In genomic region chr10:2949948-2950354, GRCh38 we compare ENCODE assay signal across 8 cellular contexts.
DNase-seq lines count a peak whose midpoint lies in the region; ATAC-seq, FAIRE-seq and TF ChIP-seq lines count a peak whose summit lies in the region.

No MANE protein-coding gene starts in this region.

- peak; percentile 64 to 81 for DNase-seq in SJSA1 (ENCODE audit: low read depth in 1 of 2, low spot score in 2 of 2)
- DNase-seq in retinal pigment epithelial cell (ENCODE audit: low read depth), result peak; percentile 19
- no peak for DNase-seq in HPDE6-E6E7 (ENCODE audit: extremely low spot score)
- no peak for DNase-seq in endothelial cell (ENCODE audit: low spot score)
- DNase-seq in BE2C, result no peak
- no peak for DNase-seq in HepG2 (ENCODE audit: low spot score)

- TF ChIP-seq CTCF in retinal pigment epithelial cell (conservative IDR thresholded peaks at IDR 0.05; ENCODE audit: low read depth, low read length), result no peak
- no peak for TF ChIP-seq CTCF in endothelial cell (IDR thresholded peaks at IDR 0.05; ENCODE audit: unreplicated experiment)
- no peak for TF ChIP-seq CTCF in BE2C (IDR thresholded peaks at IDR 0.05; ENCODE audit: low read depth, low read length)
- TF ChIP-seq CTCF in HepG2 (CRISPR knock-in tag; IDR thresholded peaks at IDR 0.05), result no peak

- intact Hi-C loops in HepG2 (cut with micrococcal nuclease; ENCODE audit: unreplicated experiment), result no loop called here

- no peaks in the 10 kb centered on the region for H3K4me1 Mint-ChIP-seq in endothelial cell (ENCODE audit: unreplicated experiment)

- H3K27me3 Mint-ChIP-seq in endothelial cell (ENCODE audit: unreplicated experiment), result peaks cover 1% of the 10 kb centered on the region

- H3K36me3 ChIP-seq in SJSA1, result no peaks in the 10 kb centered on the region
- H3K36me3 ChIP-seq in BE2C, result no peaks in the 10 kb centered on the region
- H3K36me3 ChIP-seq in HepG2 (replicated peaks in 1 of 2; ENCODE audit: control insufficient read depth in 1 of 2, insufficient read depth in 2 of 2, low read length in 2 of 2), result no peaks in the 10 kb centered on the region

- CTCF ChIA-PET in HepG2 (lab: Yijun Ruan, JAX; ENCODE audit: low intra/inter-chr PET ratio, low total read pairs), result no interaction called here

- no peaks in the 10 kb centered on the region for H4K20me1 ChIP-seq in HepG2 (ENCODE audit: insufficient read depth, low read length)

- no TSS peak for BruUV-seq in HepG2 (replicated peaks; lab: Mats Ljungman, UMichigan)

- no peak overlapping the region for H3K4me3 Mint-ChIP-seq in endothelial cell (ENCODE audit: unreplicated experiment)

- peak overlapping the region; percentile 43; the same call in 1 of the 2 replicates for H3K27ac ChIP-seq in SJSA1
- H3K27ac ChIP-seq in HepG2 (ENCODE audit: extremely low read length, insufficient read depth, low read length), result no peak overlapping the region

- POLR2A ChIA-PET in HepG2 (lab: Yijun Ruan, JAX), result no interaction called here

- H2AFZ ChIP-seq in HepG2 (ENCODE audit: low read length), result no peak overlapping the region

- no peak overlapping the region for H3K4me3 ChIP-seq in SJSA1
- H3K4me3 ChIP-seq in retinal pigment epithelial cell (ENCODE audit: low read length), result no peak overlapping the region
- no peak overlapping the region for H3K4me3 ChIP-seq in BE2C (ENCODE audit: low read depth, low read length)
- no peak overlapping the region for H3K4me3 ChIP-seq in HepG2 (replicated peaks in 1 of 3; ENCODE audit: insufficient read depth in 1 of 3, low read depth in 2 of 3, low read length in 3 of 3)

- no peak overlapping the region for H3K27ac Mint-ChIP-seq in endothelial cell (ENCODE audit: unreplicated experiment)

- H3K4me1 ChIP-seq in SJSA1 (replicated peaks), result peaks cover 17% of the 10 kb centered on the region
- H3K4me1 ChIP-seq in BE2C, result no peaks in the 10 kb centered on the region
- peaks cover 12% of the 10 kb centered on the region; the same call in 1 of the 2 replicates for H3K4me1 ChIP-seq in HepG2 (ENCODE audit: insufficient read depth, low read length)

- 61% methylated on average over 16 of the region's 20 CpGs for WGBS in HepG2 (ENCODE audit: low lambda C conversion rate)

- H3K79me2 ChIP-seq in HepG2 (ENCODE audit: insufficient read depth, low read length), result no peaks in the 10 kb centered on the region

- FAIRE-seq in HepG2 (lab: Jason Lieb, UNC), result no peak

- no peak overlapping the region for H3K9ac ChIP-seq in HepG2 (ENCODE audit: insufficient read depth, low read depth, low read length)

- H3K9me3 Mint-ChIP-seq in endothelial cell (ENCODE audit: unreplicated experiment), result no peaks in the 10 kb centered on the region

- peak; percentile 52 for ATAC-seq in GM18508 (IDR thresholded peaks at IDR 0.05; ENCODE audit: insufficient read depth, unreplicated experiment)
- ATAC-seq in HG02588 (IDR thresholded peaks at IDR 0.05; ENCODE audit: unreplicated experiment), result peak; percentile 61
- no peak for ATAC-seq in HepG2

- no peak for TF ChIP-seq POLR2A in HepG2 (IDR thresholded peaks at IDR 0.05; ENCODE audit: insufficient read depth in 1 of 2, low read depth in 2 of 2, low read length in 2 of 2)

- H3K4me2 ChIP-seq in HepG2 (ENCODE audit: low read depth, low read length), result no peak overlapping the region

- no peaks in the 10 kb centered on the region for H3K36me3 Mint-ChIP-seq in endothelial cell (ENCODE audit: low read depth, unreplicated experiment)

- TF ChIP-seq RAD21 in HepG2 (CRISPR knock-in tag; IDR thresholded peaks at IDR 0.05), result no peak

- TF ChIP-seq EP300 in HepG2 (IDR thresholded peaks at IDR 0.05; ENCODE audit: low read depth in 2 of 2, low read length in 2 of 2) (no peak), HepG2 (CRISPR knock-in tag; IDR thresholded peaks at IDR 0.05; ENCODE audit: borderline replicate concordance) (no peak)

- H3K27me3 ChIP-seq in SJSA1 (replicated peaks) (no peaks in the 10 kb centered on the region; the same call in 1 of the 2 replicates), BE2C (no peaks in the 10 kb centered on the region), HepG2 (ENCODE audit: control insufficient read depth in 1 of 2, insufficient read depth in 2 of 2, low read length in 2 of 2) (no peaks in the 10 kb centered on the region; a peak in 1 of 5 replicates)

- no peaks in the 10 kb centered on the region for H3K9me3 ChIP-seq in SJSA1 (replicated peaks)
- H3K9me3 ChIP-seq in BE2C, result no peaks in the 10 kb centered on the region
- no peaks in the 10 kb centered on the region for H3K9me3 ChIP-seq in HepG2 (ENCODE audit: low read length)

- in situ Hi-C loops in HepG2 (cut with HindIII; ENCODE audit: extremely low pct_ligation_motif_present, low pct_unique_long_range_greater_than_20kb), result no loop called here

TF ChIP-seq in HepG2, 621 proteins besides CTCF, POLR2A, EP300 and RAD21:
- no peak for TF ChIP-seq RELA (CRISPR knock-in tag; IDR thresholded peaks at IDR 0.05)
- TF ChIP-seq ZKSCAN5 (CRISPR knock-in tag; IDR thresholded peaks at IDR 0.05), result no peak
- no peak for TF ChIP-seq ATF7 (IDR thresholded peaks at IDR 0.05)
- no peak for TF ChIP-seq ATF7 (CRISPR knock-in tag; IDR thresholded peaks at IDR 0.05)
- no peak for TF ChIP-seq ZNF879 (CRISPR knock-in tag; IDR thresholded peaks at IDR 0.05)
- TF ChIP-seq ZNF570 (CRISPR knock-in tag; IDR thresholded peaks at IDR 0.05; ENCODE audit: borderline replicate concordance), result no peak
- TF ChIP-seq ATF6 (CRISPR knock-in tag; conservative IDR thresholded peaks at IDR 0.05), result no peak
- no peak for TF ChIP-seq TP53 (CRISPR knock-in tag; conservative IDR thresholded peaks at IDR 0.05)
- no peak for TF ChIP-seq ZNF256 (CRISPR knock-in tag; conservative IDR thresholded peaks at IDR 0.05)
- TF ChIP-seq MAFK (conservative IDR thresholded peaks at IDR 0.05 in 1 of 2, IDR thresholded peaks at IDR 0.05 in 1 of 2; ENCODE audit: low read length in 2 of 2), result no peak
- no peak for TF ChIP-seq KDM3A (CRISPR knock-in tag; IDR thresholded peaks at IDR 0.05; ENCODE audit: low read depth)
- no peak for TF ChIP-seq SALL2 (CRISPR knock-in tag; IDR thresholded peaks at IDR 0.05)
- no peak for TF ChIP-seq ZZZ3 (CRISPR knock-in tag; IDR thresholded peaks at IDR 0.05; ENCODE audit: borderline replicate concordance)
- no peak for TF ChIP-seq SNRNP70 (IDR thresholded peaks at IDR 0.05; ENCODE audit: low read depth, low read length)

Comparison
In these comparisons a context has a peak if more than half of its experiments do, and no peak if none do; other contexts are left out.
1. DNase-seq: peak in SJSA1 (2 of 2) and retinal pigment epithelial cell (single experiment); none in HPDE6-E6E7 (single experiment), endothelial cell (single experiment), BE2C (single experiment) and HepG2 (single experiment).